In the genomic region with DNA sequence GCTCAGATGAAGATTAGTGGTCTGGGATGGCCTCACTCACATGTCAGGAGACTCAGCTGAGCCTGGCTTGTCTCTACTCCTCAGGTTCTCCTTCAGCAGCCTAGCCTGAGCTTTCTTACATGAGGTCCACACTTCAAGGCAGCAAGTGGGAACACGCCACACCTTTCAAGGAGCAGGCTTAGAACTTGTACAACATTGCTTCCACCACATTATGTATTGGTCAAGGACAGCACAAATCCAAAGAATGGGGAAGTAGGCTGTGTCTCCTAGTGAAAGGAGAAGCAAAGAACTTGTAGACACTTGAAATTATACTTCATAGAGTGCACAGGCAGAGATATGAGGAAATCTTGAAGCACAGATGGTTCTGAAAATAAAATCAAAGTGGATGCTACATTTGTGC, we compare ENCODE assay signal across 1 cellular context.
TF ChIP-seq lines count a peak whose summit lies in the region.

No MANE protein-coding gene starts in this region.

TF ChIP-seq in WTC11, 78 proteins besides CTCF, POLR2A, EP300 and RAD21 (continued from another document):
- TF ChIP-seq, protein P1, sequence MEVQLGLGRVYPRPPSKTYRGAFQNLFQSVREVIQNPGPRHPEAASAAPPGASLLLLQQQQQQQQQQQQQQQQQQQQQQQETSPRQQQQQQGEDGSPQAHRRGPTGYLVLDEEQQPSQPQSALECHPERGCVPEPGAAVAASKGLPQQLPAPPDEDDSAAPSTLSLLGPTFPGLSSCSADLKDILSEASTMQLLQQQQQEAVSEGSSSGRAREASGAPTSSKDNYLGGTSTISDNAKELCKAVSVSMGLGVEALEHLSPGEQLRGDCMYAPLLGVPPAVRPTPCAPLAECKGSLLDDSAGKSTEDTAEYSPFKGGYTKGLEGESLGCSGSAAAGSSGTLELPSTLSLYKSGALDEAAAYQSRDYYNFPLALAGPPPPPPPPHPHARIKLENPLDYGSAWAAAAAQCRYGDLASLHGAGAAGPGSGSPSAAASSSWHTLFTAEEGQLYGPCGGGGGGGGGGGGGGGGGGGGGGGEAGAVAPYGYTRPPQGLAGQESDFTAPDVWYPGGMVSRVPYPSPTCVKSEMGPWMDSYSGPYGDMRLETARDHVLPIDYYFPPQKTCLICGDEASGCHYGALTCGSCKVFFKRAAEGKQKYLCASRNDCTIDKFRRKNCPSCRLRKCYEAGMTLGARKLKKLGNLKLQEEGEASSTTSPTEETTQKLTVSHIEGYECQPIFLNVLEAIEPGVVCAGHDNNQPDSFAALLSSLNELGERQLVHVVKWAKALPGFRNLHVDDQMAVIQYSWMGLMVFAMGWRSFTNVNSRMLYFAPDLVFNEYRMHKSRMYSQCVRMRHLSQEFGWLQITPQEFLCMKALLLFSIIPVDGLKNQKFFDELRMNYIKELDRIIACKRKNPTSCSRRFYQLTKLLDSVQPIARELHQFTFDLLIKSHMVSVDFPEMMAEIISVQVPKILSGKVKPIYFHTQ (CRISPR knock-in tag; IDR thresholded peaks at IDR 0.05) = no peak
- TF ChIP-seq, protein P2, sequence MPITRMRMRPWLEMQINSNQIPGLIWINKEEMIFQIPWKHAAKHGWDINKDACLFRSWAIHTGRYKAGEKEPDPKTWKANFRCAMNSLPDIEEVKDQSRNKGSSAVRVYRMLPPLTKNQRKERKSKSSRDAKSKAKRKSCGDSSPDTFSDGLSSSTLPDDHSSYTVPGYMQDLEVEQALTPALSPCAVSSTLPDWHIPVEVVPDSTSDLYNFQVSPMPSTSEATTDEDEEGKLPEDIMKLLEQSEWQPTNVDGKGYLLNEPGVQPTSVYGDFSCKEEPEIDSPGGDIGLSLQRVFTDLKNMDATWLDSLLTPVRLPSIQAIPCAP (CRISPR knock-in tag; IDR thresholded peaks at IDR 0.05) = no peak
- TF ChIP-seq, protein P3, sequence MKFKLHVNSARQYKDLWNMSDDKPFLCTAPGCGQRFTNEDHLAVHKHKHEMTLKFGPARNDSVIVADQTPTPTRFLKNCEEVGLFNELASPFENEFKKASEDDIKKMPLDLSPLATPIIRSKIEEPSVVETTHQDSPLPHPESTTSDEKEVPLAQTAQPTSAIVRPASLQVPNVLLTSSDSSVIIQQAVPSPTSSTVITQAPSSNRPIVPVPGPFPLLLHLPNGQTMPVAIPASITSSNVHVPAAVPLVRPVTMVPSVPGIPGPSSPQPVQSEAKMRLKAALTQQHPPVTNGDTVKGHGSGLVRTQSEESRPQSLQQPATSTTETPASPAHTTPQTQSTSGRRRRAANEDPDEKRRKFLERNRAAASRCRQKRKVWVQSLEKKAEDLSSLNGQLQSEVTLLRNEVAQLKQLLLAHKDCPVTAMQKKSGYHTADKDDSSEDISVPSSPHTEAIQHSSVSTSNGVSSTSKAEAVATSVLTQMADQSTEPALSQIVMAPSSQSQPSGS (CRISPR knock-in tag; IDR thresholded peaks at IDR 0.05; ENCODE audit: borderline replicate concordance, low read depth) = no peak
- no peak for TF ChIP-seq ESRRA (CRISPR knock-in tag; IDR thresholded peaks at IDR 0.05; ENCODE audit: borderline replicate concordance)
- TF ChIP-seq SMAD3 (CRISPR knock-in tag; IDR thresholded peaks at IDR 0.05; ENCODE audit: borderline replicate concordance) = no peak
- TF ChIP-seq, protein P4, sequence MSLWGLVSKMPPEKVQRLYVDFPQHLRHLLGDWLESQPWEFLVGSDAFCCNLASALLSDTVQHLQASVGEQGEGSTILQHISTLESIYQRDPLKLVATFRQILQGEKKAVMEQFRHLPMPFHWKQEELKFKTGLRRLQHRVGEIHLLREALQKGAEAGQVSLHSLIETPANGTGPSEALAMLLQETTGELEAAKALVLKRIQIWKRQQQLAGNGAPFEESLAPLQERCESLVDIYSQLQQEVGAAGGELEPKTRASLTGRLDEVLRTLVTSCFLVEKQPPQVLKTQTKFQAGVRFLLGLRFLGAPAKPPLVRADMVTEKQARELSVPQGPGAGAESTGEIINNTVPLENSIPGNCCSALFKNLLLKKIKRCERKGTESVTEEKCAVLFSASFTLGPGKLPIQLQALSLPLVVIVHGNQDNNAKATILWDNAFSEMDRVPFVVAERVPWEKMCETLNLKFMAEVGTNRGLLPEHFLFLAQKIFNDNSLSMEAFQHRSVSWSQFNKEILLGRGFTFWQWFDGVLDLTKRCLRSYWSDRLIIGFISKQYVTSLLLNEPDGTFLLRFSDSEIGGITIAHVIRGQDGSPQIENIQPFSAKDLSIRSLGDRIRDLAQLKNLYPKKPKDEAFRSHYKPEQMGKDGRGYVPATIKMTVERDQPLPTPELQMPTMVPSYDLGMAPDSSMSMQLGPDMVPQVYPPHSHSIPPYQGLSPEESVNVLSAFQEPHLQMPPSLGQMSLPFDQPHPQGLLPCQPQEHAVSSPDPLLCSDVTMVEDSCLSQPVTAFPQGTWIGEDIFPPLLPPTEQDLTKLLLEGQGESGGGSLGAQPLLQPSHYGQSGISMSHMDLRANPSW (CRISPR knock-in tag; conservative IDR thresholded peaks at IDR 0.05; ENCODE audit: low read depth) = no peak
- TF ChIP-seq, protein P5, sequence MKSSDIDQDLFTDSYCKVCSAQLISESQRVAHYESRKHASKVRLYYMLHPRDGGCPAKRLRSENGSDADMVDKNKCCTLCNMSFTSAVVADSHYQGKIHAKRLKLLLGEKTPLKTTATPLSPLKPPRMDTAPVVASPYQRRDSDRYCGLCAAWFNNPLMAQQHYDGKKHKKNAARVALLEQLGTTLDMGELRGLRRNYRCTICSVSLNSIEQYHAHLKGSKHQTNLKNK (CRISPR knock-in tag; IDR thresholded peaks at IDR 0.05) = no peak
- TF ChIP-seq, protein P6, sequence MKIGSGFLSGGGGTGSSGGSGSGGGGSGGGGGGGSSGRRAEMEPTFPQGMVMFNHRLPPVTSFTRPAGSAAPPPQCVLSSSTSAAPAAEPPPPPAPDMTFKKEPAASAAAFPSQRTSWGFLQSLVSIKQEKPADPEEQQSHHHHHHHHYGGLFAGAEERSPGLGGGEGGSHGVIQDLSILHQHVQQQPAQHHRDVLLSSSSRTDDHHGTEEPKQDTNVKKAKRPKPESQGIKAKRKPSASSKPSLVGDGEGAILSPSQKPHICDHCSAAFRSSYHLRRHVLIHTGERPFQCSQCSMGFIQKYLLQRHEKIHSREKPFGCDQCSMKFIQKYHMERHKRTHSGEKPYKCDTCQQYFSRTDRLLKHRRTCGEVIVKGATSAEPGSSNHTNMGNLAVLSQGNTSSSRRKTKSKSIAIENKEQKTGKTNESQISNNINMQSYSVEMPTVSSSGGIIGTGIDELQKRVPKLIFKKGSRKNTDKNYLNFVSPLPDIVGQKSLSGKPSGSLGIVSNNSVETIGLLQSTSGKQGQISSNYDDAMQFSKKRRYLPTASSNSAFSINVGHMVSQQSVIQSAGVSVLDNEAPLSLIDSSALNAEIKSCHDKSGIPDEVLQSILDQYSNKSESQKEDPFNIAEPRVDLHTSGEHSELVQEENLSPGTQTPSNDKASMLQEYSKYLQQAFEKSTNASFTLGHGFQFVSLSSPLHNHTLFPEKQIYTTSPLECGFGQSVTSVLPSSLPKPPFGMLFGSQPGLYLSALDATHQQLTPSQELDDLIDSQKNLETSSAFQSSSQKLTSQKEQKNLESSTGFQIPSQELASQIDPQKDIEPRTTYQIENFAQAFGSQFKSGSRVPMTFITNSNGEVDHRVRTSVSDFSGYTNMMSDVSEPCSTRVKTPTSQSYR (CRISPR knock-in tag; IDR thresholded peaks at IDR 0.05) = no peak
- TF ChIP-seq CREM (CRISPR knock-in tag; IDR thresholded peaks at IDR 0.05) = no peak
- TF ChIP-seq GABPB1 (CRISPR knock-in tag; IDR thresholded peaks at IDR 0.05) = no peak
- no peak for TF ChIP-seq IRF2 (CRISPR knock-in tag; IDR thresholded peaks at IDR 0.05; ENCODE audit: borderline replicate concordance, low read depth)
- TF ChIP-seq ETV6 (CRISPR knock-in tag; IDR thresholded peaks at IDR 0.05) = no peak
- TF ChIP-seq, protein P7, sequence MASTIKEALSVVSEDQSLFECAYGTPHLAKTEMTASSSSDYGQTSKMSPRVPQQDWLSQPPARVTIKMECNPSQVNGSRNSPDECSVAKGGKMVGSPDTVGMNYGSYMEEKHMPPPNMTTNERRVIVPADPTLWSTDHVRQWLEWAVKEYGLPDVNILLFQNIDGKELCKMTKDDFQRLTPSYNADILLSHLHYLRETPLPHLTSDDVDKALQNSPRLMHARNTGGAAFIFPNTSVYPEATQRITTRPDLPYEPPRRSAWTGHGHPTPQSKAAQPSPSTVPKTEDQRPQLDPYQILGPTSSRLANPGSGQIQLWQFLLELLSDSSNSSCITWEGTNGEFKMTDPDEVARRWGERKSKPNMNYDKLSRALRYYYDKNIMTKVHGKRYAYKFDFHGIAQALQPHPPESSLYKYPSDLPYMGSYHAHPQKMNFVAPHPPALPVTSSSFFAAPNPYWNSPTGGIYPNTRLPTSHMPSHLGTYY (CRISPR knock-in tag; IDR thresholded peaks at IDR 0.05) = no peak
